13 cellular contexts compared by ENCODE assay signal in the genomic region with DNA sequence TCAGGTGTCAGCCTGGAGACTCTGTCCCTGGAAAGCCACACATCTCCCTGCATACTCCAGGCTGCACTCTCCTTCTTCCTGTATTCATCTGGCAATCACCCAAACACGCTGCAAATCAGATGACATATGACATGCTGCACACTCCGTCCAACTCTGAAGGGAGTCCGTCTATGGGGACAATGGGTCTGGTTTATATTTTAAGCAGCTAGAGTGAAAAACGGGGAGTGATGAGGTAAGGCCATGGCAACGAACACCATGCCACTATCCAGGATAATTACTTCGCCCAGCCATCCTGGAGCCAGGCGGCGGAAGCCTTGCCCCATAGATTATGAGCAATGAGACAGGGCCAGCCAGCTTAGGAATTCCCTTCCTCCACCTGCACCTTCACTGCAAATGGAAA.
A peak's percentile ranks its signal among the peaks of the same experiment; 100 is the strongest.
DNase-seq lines count a peak whose midpoint lies in the region; ATAC-seq and TF ChIP-seq lines count a peak whose summit lies in the region.
"Had no signal": no experiment of that assay in that cellular context is flagged by ENCODE, and none has a peak within 500 bp of the region (broad histone marks: within the 10 kb centered on the region; RNA-seq: fewer than 3 reads in every experiment).

No MANE protein-coding gene starts in this region.

- H3K79me2 ChIP-seq in PC-9 (ENCODE audit: low read depth), result no peaks in the 10 kb centered on the region

- CTCF ChIA-PET in PC-9 (lab: Charles Lee), result no interaction called here

- H3K27me3 Mint-ChIP-seq in activated T-cell treated with anti-CD3 and anti-CD28 coated beads, Interleukin-2, amount 50 U/mL, for 4 hours (ENCODE audit: low read depth), result peaks cover 2% of the 10 kb centered on the region

- DNase-seq in DMS153 treated with DMSO at 0.1 percent for 48 hours (lab: John Stamatoyannopoulos, UW; ENCODE audit: unreplicated experiment) (peak; percentile 30), SHP77 treated with DMSO at 0.1 percent for 48 hours (lab: John Stamatoyannopoulos, UW) (peak; percentile 34), heart right ventricle (peak in 1 of 2 donors; percentile 60), NCI-H128 (lab: John Stamatoyannopoulos, UW; ENCODE audit: unreplicated experiment) (no peak), PC-9 (no peak)
- DNase-seq in activated T-cell treated with anti-CD3 and anti-CD28 coated beads, Interleukin-2, amount 50 U/mL, for 4 hours, result no peak
- DNase-seq: GF-D8, mesenchymal stem cell had no signal

- H3K36me3 ChIP-seq in BLaER1 (no peaks in the 10 kb centered on the region), heart right ventricle (no peaks in the 10 kb centered on the region), PC-9 (ENCODE audit: low read depth) (no peaks in the 10 kb centered on the region)
- H3K36me3 ChIP-seq: adrenal gland had no signal

- no peaks in the 10 kb centered on the region for H3K9me3 Mint-ChIP-seq in activated T-cell treated with anti-CD3 and anti-CD28 coated beads, Interleukin-2, amount 50 U/mL, for 4 hours

- no TSS peak for BruUV-seq in PC-9 (replicated peaks; lab: Mats Ljungman, UMichigan)

- H3K9me3 ChIP-seq in BLaER1, result no peaks in the 10 kb centered on the region
- no peaks in the 10 kb centered on the region for H3K9me3 ChIP-seq in heart right ventricle
- no peaks in the 10 kb centered on the region for H3K9me3 ChIP-seq in PC-9 (ENCODE audit: insufficient read depth, low read depth)
- H3K9me3 ChIP-seq: adrenal gland had no signal

- H4K20me1 ChIP-seq in BLaER1 (no peaks in the 10 kb centered on the region), PC-9 (ENCODE audit: insufficient read depth) (no peaks in the 10 kb centered on the region)

- no peaks in the 10 kb centered on the region for H3F3A ChIP-seq in PC-9 (ENCODE audit: insufficient read depth, low read depth)

- H2AFZ ChIP-seq in PC-9, result no peak overlapping the region

- H3K9me2 ChIP-seq in PC-9 (ENCODE audit: insufficient read depth), result no peaks in the 10 kb centered on the region

- H3K4me1 Mint-ChIP-seq in activated T-cell treated with anti-CD3 and anti-CD28 coated beads, Interleukin-2, amount 50 U/mL, for 4 hours (ENCODE audit: low read depth), result peaks cover 86% of the 10 kb centered on the region

- POLR2A ChIA-PET in PC-9 (lab: Charles Lee; ENCODE audit: unreplicated experiment), result no interaction called here

- ATAC-seq in heart right ventricle (peak; percentile 40 to 89 (median 72)), GM21723 (IDR thresholded peaks at IDR 0.05; ENCODE audit: unreplicated experiment) (no peak)
- no peak for ATAC-seq in activated T-cell treated with anti-CD3 and anti-CD28 coated beads, Interleukin-2, amount 50 U/mL, for 4 hours

- no peaks in the 10 kb centered on the region for H3K36me3 Mint-ChIP-seq in activated T-cell treated with anti-CD3 and anti-CD28 coated beads, Interleukin-2, amount 50 U/mL, for 4 hours (ENCODE audit: insufficient read depth)

- H3K4me1 ChIP-seq in BLaER1 (peaks cover 95% of the 10 kb centered on the region), heart right ventricle (peaks cover 0 to 57% (median 35%) of the 10 kb centered on the region in 9 donors), PC-9 (replicated peaks; ENCODE audit: insufficient read depth) (no peaks in the 10 kb centered on the region)
- H3K4me1 ChIP-seq: adrenal gland had no signal

- TF ChIP-seq CTCF in heart right ventricle (IDR thresholded peaks at IDR 0.05), result peak in 1 of 9 donors; percentile 7
- no peak for TF ChIP-seq CTCF in PC-9 (conservative IDR thresholded peaks at IDR 0.05)

- H3K9ac ChIP-seq in BLaER1, result peak overlapping the region; percentile 38; the same call in 1 of the 2 replicates
- H3K9ac ChIP-seq: KMS-11 had no signal

- H3K4me2 ChIP-seq in BLaER1 (peak overlapping the region; percentile 83), PC-9 (no peak overlapping the region)
- H3K4me2 ChIP-seq: KMS-11 had no signal

- H3K4me3 Mint-ChIP-seq in activated T-cell treated with anti-CD3 and anti-CD28 coated beads, Interleukin-2, amount 50 U/mL, for 4 hours, result no peak overlapping the region

- 15 to 22% methylated on average over 8 of the region's 8 CpGs for WGBS in heart right ventricle, 2 donors

- H3K4me3 ChIP-seq in BLaER1 (peak overlapping the region; percentile 57; the same call in 1 of the 2 replicates), heart right ventricle (no peak overlapping the region), PC-9 (no peak overlapping the region)
- H3K4me3 ChIP-seq: adrenal gland had no signal

- H3K27ac ChIP-seq in BLaER1 (peak overlapping the region; percentile 85), heart right ventricle (peak overlapping the region in 4 of 10 donors; percentile 9 to 42 (median 26)), PC-9 (no peak overlapping the region)
- H3K27ac ChIP-seq: adrenal gland, KMS-11, RWPE1 had no signal

- H3K27me3 ChIP-seq in BLaER1 (no peaks in the 10 kb centered on the region), heart right ventricle (no peaks in the 10 kb centered on the region), PC-9 (ENCODE audit: insufficient read depth, low read depth) (peaks cover 100% of the 10 kb centered on the region)
- H3K27me3 ChIP-seq: adrenal gland had no signal

- intact Hi-C loops in heart right ventricle (cut with DNase I), result no loop called here
- intact Hi-C loops in PC-9 (cut with micrococcal nuclease; ENCODE audit: unreplicated experiment), result no loop called here

Comparison
In these comparisons a context has a peak if more than half of its experiments do, and no peak if none do; other contexts are left out.
1. DNase-seq: peak in DMS153 treated with DMSO at 0.1 percent for 48 hours (single experiment) and SHP77 treated with DMSO at 0.1 percent for 48 hours (single experiment); none in activated T-cell treated with anti-CD3 and anti-CD28 coated beads, Interleukin-2, amount 50 U/mL, for 4 hours (single experiment), NCI-H128 (single experiment) and PC-9 (0 of 2).
2. ATAC-seq: peak in heart right ventricle (8 of 8); none in GM21723 (single experiment) and activated T-cell treated with anti-CD3 and anti-CD28 coated beads, Interleukin-2, amount 50 U/mL, for 4 hours (0 of 2).